16 cellular contexts compared by ENCODE assay signal in genomic region chr10:99393683-99394082, GRCh38. TPM values are rescaled to one million over a fixed set of nuclear protein-coding genes. Genes with fewer than 3 reads are reported as not detected.
DNase-seq lines count a peak whose midpoint lies in the region; ATAC-seq and TF ChIP-seq lines count a peak whose summit lies in the region.
"Had no signal": no experiment of that assay in that cellular context is flagged by ENCODE, and none has a peak within 500 bp of the region (broad histone marks: within the 10 kb centered on the region; RNA-seq: fewer than 3 reads in every experiment).

No MANE protein-coding gene starts in this region.

- H3K79me2 ChIP-seq in GM23338 (replicated peaks; ENCODE audit: insufficient read depth), result no peaks in the 10 kb centered on the region
- no peaks in the 10 kb centered on the region for H3K79me2 ChIP-seq in trophoblast cell (ENCODE audit: control insufficient read depth, insufficient read depth, low read length, poor library complexity)

- DNase-seq in NCI-H2196 (lab: John Stamatoyannopoulos, UW; ENCODE audit: unreplicated experiment) (peak; percentile 14), NCI-H2196 treated with DMSO at 0.1 percent for 48 hours (lab: John Stamatoyannopoulos, UW; ENCODE audit: unreplicated experiment) (no peak), GM23338 (ENCODE audit: low spot score) (no peak), epithelial cell of esophagus (ENCODE audit: low read depth) (no peak), trophoblast cell (no peak), aorta (no peak)
- DNase-seq in activated CD8-positive, alpha-beta memory T cell treated with anti-CD3 and anti-CD28 coated beads, Interleukin-2, amount 10 ng/mL, durations not matched to agents 7 days and 5 days, result no peak
- no peak for DNase-seq in activated CD4-positive, alpha-beta T cell treated with anti-CD3 and anti-CD28 coated beads, Interleukin-2, amount 10 ng/mL, durations not matched to agents 7 days and 5 days
- DNase-seq: Calu3; CD4-positive, CD25-positive, alpha-beta regulatory T cell; DND-41; NCI-H1694 treated with DMSO at 0.1 percent for 48 hours; NK-92 treated with Interleukin-12 subunit alpha and Interleukin-12 subunit beta, amount 100 ng/mL, for 24 hours; OCI-M1 had no signal

- H3K27ac ChIP-seq in GM23338 (ENCODE audit: low read depth) (no peak overlapping the region), trophoblast cell (ENCODE audit: low read depth, low read length) (no peak overlapping the region), aorta (ENCODE audit: low read depth in 1 of 2, low read length in 2 of 2) (no peak overlapping the region)
- H3K27ac ChIP-seq: GM23248, HL-60 had no signal

- ATAC-seq in GM23338 (peak; percentile 16; the same call in 2 of the 3 replicates), aorta (ENCODE audit: low FRiP score) (no peak)
- ATAC-seq in activated CD8-positive, alpha-beta memory T cell treated with anti-CD3 and anti-CD28 coated beads, Interleukin-2, amount 10 ng/mL, durations not matched to agents 7 days and 5 days, result no peak

- no peak overlapping the region for H3K23ac ChIP-seq in trophoblast cell (ENCODE audit: low read length)

- no peaks in the 10 kb centered on the region for H3F3A ChIP-seq in GM23338 (replicated peaks; ENCODE audit: low read depth)

- peak overlapping the region; percentile 48 for H2BK12ac ChIP-seq in trophoblast cell (ENCODE audit: low read length)

- intact Hi-C loops in aorta (cut with DNase I), result loop anchor here (2.0 to 5.0 kb wide), 3 partner anchors 219 to 319 kb away; no protein-coding TSS in a partner anchor

- no CpG with 5 or more reads among the region's 5 CpGs for WGBS in trophoblast cell (ENCODE audit: extremely low coverage, insufficient coverage, insufficient read length)
- WGBS in aorta, 2 donors, result 84 to 90% methylated on average over 5 of the region's 5 CpGs

- no peak overlapping the region for H2BK120ac ChIP-seq in trophoblast cell (ENCODE audit: insufficient read depth, low read length, poor library complexity)

- no peaks in the 10 kb centered on the region for H3K9me2 ChIP-seq in GM23338 (ENCODE audit: insufficient read depth)

- H3K36me3 ChIP-seq in GM23338 (ENCODE audit: insufficient read depth), result peaks cover 2% of the 10 kb centered on the region; the same call in 1 of the 2 replicates
- peaks cover 3 to 5% of the 10 kb centered on the region in 2 experiments for H3K36me3 ChIP-seq in trophoblast cell (ENCODE audit: control insufficient read depth in 1 of 2, insufficient read depth in 2 of 2, low read length in 2 of 2)
- H3K36me3 ChIP-seq in aorta (ENCODE audit: control insufficient read depth in 1 of 2, insufficient read depth in 2 of 2, low read length in 1 of 2), result peaks cover 0 to 2% of the 10 kb centered on the region in 2 donors

- no peak overlapping the region for H4K12ac ChIP-seq in trophoblast cell (ENCODE audit: low read depth, low read length)

- no peak overlapping the region for H2AK5ac ChIP-seq in trophoblast cell (ENCODE audit: low read length)

- H3K27me3 ChIP-seq in GM23338 (ENCODE audit: insufficient read depth) (no peaks in the 10 kb centered on the region), trophoblast cell (ENCODE audit: insufficient read depth, low read length) (no peaks in the 10 kb centered on the region), aorta (ENCODE audit: control insufficient read depth in 1 of 2, insufficient read depth in 2 of 2, low read length in 1 of 2) (no peaks in the 10 kb centered on the region)

- H4K91ac ChIP-seq in trophoblast cell (ENCODE audit: low read depth, low read length), result no peak overlapping the region

- no peak overlapping the region for H3K4me3 Mint-ChIP-seq in GM23338
- H3K4me3 Mint-ChIP-seq in activated CD8-positive, alpha-beta memory T cell treated with anti-CD3 and anti-CD28 coated beads, Interleukin-2, amount 10 ng/mL, durations not matched to agents 7 days and 5 days, result no peak overlapping the region
- H3K4me3 Mint-ChIP-seq in activated CD4-positive, alpha-beta T cell treated with anti-CD3 and anti-CD28 coated beads, Interleukin-2, amount 10 ng/mL, durations not matched to agents 7 days and 5 days, result no peak overlapping the region
- H3K4me3 Mint-ChIP-seq: CD4-positive, CD25-positive, alpha-beta regulatory T cell had no signal

- H4K8ac ChIP-seq in trophoblast cell (ENCODE audit: low read depth, low read length), result no peak overlapping the region

- H3K36me3 Mint-ChIP-seq in GM23338 (ENCODE audit: low read depth), result peaks cover 25% of the 10 kb centered on the region; the same call in 2 of the 3 replicates
- H3K36me3 Mint-ChIP-seq in activated CD8-positive, alpha-beta memory T cell treated with anti-CD3 and anti-CD28 coated beads, Interleukin-2, amount 10 ng/mL, durations not matched to agents 7 days and 5 days, result peaks cover 3% of the 10 kb centered on the region
- peaks cover 4% of the 10 kb centered on the region for H3K36me3 Mint-ChIP-seq in activated CD4-positive, alpha-beta T cell treated with anti-CD3 and anti-CD28 coated beads, Interleukin-2, amount 10 ng/mL, durations not matched to agents 7 days and 5 days (ENCODE audit: low read depth)

- H3K14ac ChIP-seq in trophoblast cell (ENCODE audit: low read length), result no peak overlapping the region

- H3K27ac Mint-ChIP-seq in GM23338, result no peak overlapping the region
- H3K27ac Mint-ChIP-seq in activated CD8-positive, alpha-beta memory T cell treated with anti-CD3 and anti-CD28 coated beads, Interleukin-2, amount 10 ng/mL, durations not matched to agents 7 days and 5 days, result no peak overlapping the region
- no peak overlapping the region for H3K27ac Mint-ChIP-seq in activated CD4-positive, alpha-beta T cell treated with anti-CD3 and anti-CD28 coated beads, Interleukin-2, amount 10 ng/mL, durations not matched to agents 7 days and 5 days

- TF ChIP-seq CTCF in GM23338 (conservative IDR thresholded peaks at IDR 0.05; ENCODE audit: low read depth in 2 of 2) (no peak), epithelial cell of esophagus (IDR thresholded peaks at IDR 0.05; ENCODE audit: insufficient read depth, low read depth, low read length, missing control alignments) (peak; percentile 5)

- H3K9me3 ChIP-seq in trophoblast cell (ENCODE audit: insufficient read depth, low read depth, low read length) (no peaks in the 10 kb centered on the region), aorta (ENCODE audit: control insufficient read depth, low read length) (no peaks in the 10 kb centered on the region)

- peaks cover 47% of the 10 kb centered on the region for H3K4me1 Mint-ChIP-seq in GM23338
- peaks cover 6% of the 10 kb centered on the region for H3K4me1 Mint-ChIP-seq in activated CD8-positive, alpha-beta memory T cell treated with anti-CD3 and anti-CD28 coated beads, Interleukin-2, amount 10 ng/mL, durations not matched to agents 7 days and 5 days
- peaks cover 14% of the 10 kb centered on the region for H3K4me1 Mint-ChIP-seq in activated CD4-positive, alpha-beta T cell treated with anti-CD3 and anti-CD28 coated beads, Interleukin-2, amount 10 ng/mL, durations not matched to agents 7 days and 5 days

- H3K79me1 ChIP-seq in trophoblast cell (ENCODE audit: low read length), result peaks cover 10% of the 10 kb centered on the region

- H3K9me3 Mint-ChIP-seq in GM23338, result no peaks in the 10 kb centered on the region
- H3K9me3 Mint-ChIP-seq in activated CD8-positive, alpha-beta memory T cell treated with anti-CD3 and anti-CD28 coated beads, Interleukin-2, amount 10 ng/mL, durations not matched to agents 7 days and 5 days (ENCODE audit: low read depth), result no peaks in the 10 kb centered on the region
- no peaks in the 10 kb centered on the region for H3K9me3 Mint-ChIP-seq in activated CD4-positive, alpha-beta T cell treated with anti-CD3 and anti-CD28 coated beads, Interleukin-2, amount 10 ng/mL, durations not matched to agents 7 days and 5 days
- H3K9me3 Mint-ChIP-seq: CD4-positive, CD25-positive, alpha-beta regulatory T cell had no signal

- H3K9ac ChIP-seq in trophoblast cell (ENCODE audit: low read length), result no peak overlapping the region

- H2AFZ ChIP-seq in GM23338 (no peak overlapping the region), trophoblast cell (ENCODE audit: insufficient read depth, low read length, poor library complexity) (no peak overlapping the region)

- no peak overlapping the region for H2BK5ac ChIP-seq in trophoblast cell (ENCODE audit: low read depth, low read length, poor library complexity)

- H3K4me3 ChIP-seq in GM23338, result no peak overlapping the region
- H3K4me3 ChIP-seq in epithelial cell of esophagus (ENCODE audit: low read length), result no peak overlapping the region
- H3K4me3 ChIP-seq in trophoblast cell (ENCODE audit: low read depth, low read length), result no peak overlapping the region
- H3K4me3 ChIP-seq in aorta (ENCODE audit: low read length in 2 of 2), result no peak overlapping the region

- peak overlapping the region; percentile 47 for H3K4me2 ChIP-seq in GM23338
- H3K4me2 ChIP-seq in trophoblast cell (ENCODE audit: low read length), result no peak overlapping the region

- no peaks in the 10 kb centered on the region for H4K20me1 ChIP-seq in GM23338 (replicated peaks; ENCODE audit: insufficient read depth)

- no peak overlapping the region for H3K18ac ChIP-seq in trophoblast cell (ENCODE audit: low read length)

- CTCF ChIA-PET in activated CD8-positive, alpha-beta memory T cell treated with anti-CD3 and anti-CD28 coated beads, Interleukin-2, amount 10 ng/mL, durations not matched to agents 7 days and 5 days (lab: Charles Lee), result interaction anchor here (1.0 to 3.0 kb wide), 3 partner anchors 8 to 218 kb away, joined by 3 to 20 read pairs (median 4); no protein-coding TSS in a partner anchor
- CTCF ChIA-PET in activated CD4-positive, alpha-beta T cell treated with anti-CD3 and anti-CD28 coated beads, Interleukin-2, amount 10 ng/mL, durations not matched to agents 7 days and 5 days (lab: Charles Lee), result no interaction called here

- H3K27me3 Mint-ChIP-seq in GM23338 (ENCODE audit: insufficient read depth, low read depth, poor library complexity), result peaks cover 2% of the 10 kb centered on the region
- H3K27me3 Mint-ChIP-seq in activated CD8-positive, alpha-beta memory T cell treated with anti-CD3 and anti-CD28 coated beads, Interleukin-2, amount 10 ng/mL, durations not matched to agents 7 days and 5 days, result no peaks in the 10 kb centered on the region
- H3K27me3 Mint-ChIP-seq in activated CD4-positive, alpha-beta T cell treated with anti-CD3 and anti-CD28 coated beads, Interleukin-2, amount 10 ng/mL, durations not matched to agents 7 days and 5 days, result no peaks in the 10 kb centered on the region

- H3K4me1 ChIP-seq in GM23338 (ENCODE audit: insufficient read depth) (peaks cover 33% of the 10 kb centered on the region), trophoblast cell (ENCODE audit: control insufficient read depth in 1 of 2, insufficient read depth in 2 of 2, low read length in 2 of 2) (peaks cover 13 to 25% of the 10 kb centered on the region in 2 experiments), aorta (ENCODE audit: control insufficient read depth in 1 of 2, insufficient read depth in 2 of 2, low read length in 2 of 2) (no peaks in the 10 kb centered on the region)

- POLR2A ChIA-PET in activated CD4-positive, alpha-beta T cell treated with anti-CD3 and anti-CD28 coated beads, Interleukin-2, amount 10 ng/mL, durations not matched to agents 7 days and 5 days (lab: Charles Lee), result no interaction called here

- H3K4ac ChIP-seq in trophoblast cell (ENCODE audit: low read depth, low read length), result no peak overlapping the region

RNA-seq across cellular contexts. Expression of gene GOT1, which starts 36.7 kb away (rescaled TPM):
- 29.4 and 36.8 TPM in 2 replicates for total RNA-seq in GM23338 (2014; rRNA removed; shearing (Covaris generic))
- polyA plus RNA-seq in GM23338 (2016; fragmentation: Nextera tagmentation; extraction: Ambion mirVana), result 31.8 and 37.7 TPM in 2 replicates
- polyA plus RNA-seq in trophoblast cell (2013), result 52.9 and 53.8 TPM in 2 replicates
- 10 to 100 TPM; 33.2 to 36.5 TPM for total RNA-seq in activated CD8-positive, alpha-beta memory T cell treated with anti-CD3 and anti-CD28 coated beads, Interleukin-2, amount 10 ng/mL, durations not matched to agents 7 days and 5 days
- 10 to 100 TPM in 1 of 2 donors, 1 to 10 TPM in 1; 9.4 to 13.7 TPM for total RNA-seq in aorta
- polyA plus RNA-seq in aorta, result 10 to 100 TPM in 1 of 2 donors, 1 to 10 TPM in 1; 9.2 to 17.4 TPM
- 10 to 100 TPM; 26.1 to 33.2 TPM for total RNA-seq in activated CD4-positive, alpha-beta T cell treated with anti-CD3 and anti-CD28 coated beads, Interleukin-2, amount 10 ng/mL, durations not matched to agents 7 days and 5 days
